9 cellular contexts compared by ENCODE assay signal in genomic region chr19:1258707-1259205, GRCh38. TPM values are rescaled to one million over a fixed set of nuclear protein-coding genes. Genes with fewer than 3 reads are reported as not detected.
DNase-seq lines count a peak whose midpoint lies in the region; ATAC-seq and TF ChIP-seq lines count a peak whose summit lies in the region.
"Had no signal": no experiment of that assay in that cellular context is flagged by ENCODE, and none has a peak within 500 bp of the region (broad histone marks: within the 10 kb centered on the region; RNA-seq: fewer than 3 reads in every experiment).

No MANE protein-coding gene starts in this region.

- peak overlapping the region; percentile 46 for H3K4me3 ChIP-seq in GM12875 (ENCODE audit: low read depth, low read length)
- peak overlapping the region; percentile 14 to 20; a peak in 2 of 4 replicates for H3K4me3 ChIP-seq in Panc1 (ENCODE audit: low read depth in 2 of 2, low read length in 2 of 2)
- H3K4me3 ChIP-seq in sigmoid colon: peak overlapping the region in 2 of 4 donors; percentile 18 to 28

- peaks cover 28% of the 10 kb centered on the region for H3K27me3 Mint-ChIP-seq in endothelial cell (ENCODE audit: unreplicated experiment)

- no peaks in the 10 kb centered on the region for H3K9me3 ChIP-seq in Panc1 (ENCODE audit: control insufficient read depth, insufficient read depth, low read depth, low read length)
- H3K9me3 ChIP-seq in sigmoid colon: no peaks in the 10 kb centered on the region

- H3K4me1 ChIP-seq in Panc1 (ENCODE audit: control insufficient read depth, insufficient read depth, low read length): peaks cover 71% of the 10 kb centered on the region
- H3K4me1 ChIP-seq in sigmoid colon: peaks cover 0 to 84% (median 80%) of the 10 kb centered on the region in 4 donors

- no peak for DNase-seq in Panc1 (ENCODE audit: low read depth, low spot score)
- DNase-seq in endothelial cell (ENCODE audit: low spot score): no peak
- DNase-seq in sigmoid colon: no peak
- no peak for DNase-seq in HUDEP-2 (lab: John Stamatoyannopoulos, UW; ENCODE audit: unreplicated experiment in 76 of 76)
- DNase-seq in HCEC 1CT: no peak
- DNase-seq: NCI-H510A treated with DMSO at 0.1 percent for 48 hours had no signal

- CTCF ChIA-PET in Panc1 (lab: Charles Lee): no interaction called here

- ATAC-seq in Panc1 (no peak), HG02884 (IDR thresholded peaks at IDR 0.05; ENCODE audit: unreplicated experiment) (no peak), GM18520 (IDR thresholded peaks at IDR 0.05; ENCODE audit: unreplicated experiment) (no peak)

- TF ChIP-seq EP300 in sigmoid colon (IDR thresholded peaks at IDR 0.05): no peak

- no peaks in the 10 kb centered on the region for H3K27me3 ChIP-seq in Panc1 (ENCODE audit: control insufficient read depth, insufficient read depth, low read length)
- no peaks in the 10 kb centered on the region for H3K27me3 ChIP-seq in sigmoid colon

- POLR2A ChIA-PET in Panc1 (lab: Charles Lee): interaction anchor here (0.6 to 1.0 kb wide), 2 partner anchors 10 to 67 kb away, joined by 5 to 8 read pairs; partner anchors contain the start of gene CIRBP

- H3K27ac ChIP-seq in Panc1 (ENCODE audit: low read length) (peak overlapping the region; percentile 89), sigmoid colon (peak overlapping the region; percentile 96 to 100 (median 100))

- no peaks in the 10 kb centered on the region; the same call in none of the 2 replicates for H3K36me3 ChIP-seq in Panc1 (ENCODE audit: control insufficient read depth, insufficient read depth, low read length)
- H3K36me3 ChIP-seq in sigmoid colon: peaks cover 20 to 45% (median 24%) of the 10 kb centered on the region in 4 donors

- no peaks in the 10 kb centered on the region for H3K9me3 Mint-ChIP-seq in endothelial cell (ENCODE audit: unreplicated experiment)

- TF ChIP-seq CTCF in GM12875 (IDR thresholded peaks at IDR 0.05; ENCODE audit: borderline replicate concordance, insufficient read depth, low read depth, low read length) (no peak), Panc1 (IDR thresholded peaks at IDR 0.05) (no peak), endothelial cell (IDR thresholded peaks at IDR 0.05; ENCODE audit: unreplicated experiment) (no peak), sigmoid colon (IDR thresholded peaks at IDR 0.05) (no peak)

- 6 to 9% methylated on average over 15 of the region's 15 CpGs for WGBS in sigmoid colon, 2 donors

- peak overlapping the region; percentile 62 for H3K4me3 Mint-ChIP-seq in endothelial cell (ENCODE audit: unreplicated experiment)

- peaks cover 42% of the 10 kb centered on the region for H3K4me1 Mint-ChIP-seq in endothelial cell (ENCODE audit: unreplicated experiment)

- in situ Hi-C loops in Panc1 (cut with HindIII; ENCODE audit: low pct_unique_long_range_greater_than_20kb, low sequenced_read_pairs): no loop called here

- no TSS peak for BruUV-seq in Panc1 (replicated peaks; lab: Mats Ljungman, UMichigan)

- intact Hi-C loops in Panc1 (cut with micrococcal nuclease; ENCODE audit: unreplicated experiment) (no loop called here), sigmoid colon (cut with DNase I) (no loop called here)

- H3K27ac Mint-ChIP-seq in endothelial cell (ENCODE audit: unreplicated experiment): peak overlapping the region; percentile 93

- no peak for TF ChIP-seq POLR2A in sigmoid colon (IDR thresholded peaks at IDR 0.05)

- H3K36me3 Mint-ChIP-seq in endothelial cell (ENCODE audit: low read depth, unreplicated experiment): peaks cover 18% of the 10 kb centered on the region

RNA-seq across cellular contexts. Expression of gene MIDN, which starts 10.4 kb away (rescaled TPM):
- total RNA-seq in Panc1 (2021; ENCODE audit: unreplicated experiment) (118 TPM), endothelial cell (ENCODE audit: unreplicated experiment) (204 TPM), sigmoid colon (10 to 100 TPM; 14.6 to 70.3 (median 15.4) TPM)
- polyA plus RNA-seq in Panc1 (2012; ENCODE audit: insufficient read length): 76.9 TPM
- 10 to 100 TPM; 42.1 to 87.0 (median 57.7) TPM for polyA plus RNA-seq in sigmoid colon

RNA-seq across cellular contexts. Expression of gene CIRBP, which starts 10.4 kb away (rescaled TPM):
- total RNA-seq in Panc1 (2021; ENCODE audit: unreplicated experiment) (66.6 TPM), endothelial cell (ENCODE audit: unreplicated experiment) (315 TPM), sigmoid colon (1,000 to 10,000 TPM in 1 of 4 donors, 100 to 1,000 TPM in 3; 602 to 1,004 (median 791) TPM)
- polyA plus RNA-seq in Panc1 (2012; ENCODE audit: insufficient read length): 101 TPM
- polyA plus RNA-seq in sigmoid colon: 100 to 1,000 TPM; 129 to 455 (median 265) TPM

RNA-seq across cellular contexts. Expression of gene FAM174C, which starts 16.6 kb away (rescaled TPM):
- total RNA-seq in Panc1 (2021; ENCODE audit: unreplicated experiment) (133 TPM), endothelial cell (ENCODE audit: unreplicated experiment) (22.7 TPM), sigmoid colon (10 to 100 TPM; 24.7 to 49.3 (median 29.8) TPM)
- 204 TPM for polyA plus RNA-seq in Panc1 (2012; ENCODE audit: insufficient read length)
- polyA plus RNA-seq in sigmoid colon: 10 to 100 TPM; 37.0 to 87.8 (median 60.1) TPM

RNA-seq across cellular contexts. Expression of gene ATP5F1D, which starts 17.2 kb away (rescaled TPM):
- total RNA-seq in Panc1 (2021; ENCODE audit: unreplicated experiment) (218 TPM), endothelial cell (ENCODE audit: unreplicated experiment) (175 TPM), sigmoid colon (100 to 1,000 TPM in 3 of 4 donors, 10 to 100 TPM in 1; 74.7 to 112 (median 104) TPM)
- polyA plus RNA-seq in Panc1 (2012; ENCODE audit: insufficient read length): 365 TPM
- polyA plus RNA-seq in sigmoid colon: 100 to 1,000 TPM; 294 to 390 (median 352) TPM

RNA-seq across cellular contexts. Expression of gene CBARP, which starts 21.0 kb away (rescaled TPM):
- total RNA-seq in Panc1 (2021; ENCODE audit: unreplicated experiment) (14.5 TPM), endothelial cell (ENCODE audit: unreplicated experiment) (10.4 TPM), sigmoid colon (under 1 TPM in 3 of 4 donors, not detected in 1; 0.36 to 0.82 (median 0.81) TPM)
- polyA plus RNA-seq in Panc1 (2012; ENCODE audit: insufficient read length): 16.4 TPM
- under 1 TPM in 1 of 3 donors, not detected in 2; 0.36 TPM for polyA plus RNA-seq in sigmoid colon
